Comparison of ENCODE assay signal across 8 cellular contexts in the genomic region with DNA sequence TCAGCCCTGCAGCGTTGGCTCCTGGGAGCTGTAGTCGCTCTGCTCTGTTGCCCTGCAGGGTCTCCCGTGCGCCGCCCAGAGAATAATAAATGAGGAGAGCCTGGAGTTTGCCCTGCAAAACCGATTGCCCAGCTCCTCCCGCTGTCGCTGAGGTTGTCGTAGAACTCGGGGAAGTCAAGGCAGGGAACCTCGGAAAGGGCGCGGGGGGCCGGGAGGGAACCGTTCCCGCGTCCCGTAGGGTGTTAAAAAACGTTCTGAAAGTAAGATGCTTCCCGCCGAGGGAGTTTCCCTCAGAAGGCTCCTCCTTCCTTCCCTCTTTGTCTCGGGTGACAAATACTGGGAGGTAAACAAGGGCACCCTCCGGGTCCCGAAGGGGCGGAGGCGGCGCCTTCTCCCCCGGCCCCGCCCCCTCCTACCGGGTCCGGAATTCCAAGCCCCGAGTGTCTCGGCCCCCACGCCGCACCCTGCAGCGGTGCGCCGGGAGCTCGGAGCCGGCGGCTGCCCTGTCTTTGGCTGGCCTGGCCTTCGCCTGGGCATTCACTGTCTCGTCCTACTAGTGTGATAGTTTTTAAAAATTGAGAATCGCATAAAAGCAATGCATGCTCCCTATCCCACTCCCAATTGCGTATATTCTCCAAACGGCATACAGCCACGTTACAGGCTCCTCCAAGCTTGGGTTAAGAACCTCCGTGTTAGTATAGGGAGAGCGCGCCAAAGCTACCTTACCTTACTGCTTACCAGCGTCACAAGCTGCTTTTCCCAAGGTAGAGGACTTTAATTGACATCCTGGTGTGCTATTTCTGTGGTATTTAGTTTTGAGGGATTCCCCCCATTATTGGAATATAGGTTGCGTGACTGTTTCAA. TPM values are rescaled to one million over a fixed set of nuclear protein-coding genes. Genes with fewer than 3 reads are reported as not detected.
A peak's percentile ranks its signal among the peaks of the same experiment; 100 is the strongest.
DNase-seq lines count a peak whose midpoint lies in the region; ATAC-seq and TF ChIP-seq lines count a peak whose summit lies in the region.

No MANE protein-coding gene starts in this region.

- peak overlapping the region; percentile 79 for H2BK5ac ChIP-seq in H9 (ENCODE audit: insufficient read length, low read length)

- H3K23me2 ChIP-seq in H9 (ENCODE audit: insufficient read length, low read depth, low read length, poor library complexity, severe bottlenecking): peaks cover 8% of the 10 kb centered on the region

- H3K4me3 ChIP-seq in Panc1 (ENCODE audit: low read depth in 2 of 2, low read length in 2 of 2) (peak overlapping the region; percentile 84 to 91), prostate gland (peak overlapping the region; percentile 82 to 98)

- no peak overlapping the region for H3K56ac ChIP-seq in H9 (ENCODE audit: insufficient read length, low read depth, low read length)

- no peak overlapping the region for H4K91ac ChIP-seq in H9 (ENCODE audit: insufficient read length, low read depth, low read length)

- no peak overlapping the region for H3K23ac ChIP-seq in H9 (ENCODE audit: insufficient read length, low read depth, low read length)

- H2BK12ac ChIP-seq in H9 (ENCODE audit: insufficient read length, low read depth, low read length): peak overlapping the region; percentile 11

- TSS peak; percentile 76 for BruUV-seq in Panc1 (replicated peaks; lab: Mats Ljungman, UMichigan)

- peak; percentile 6 to 13 for ATAC-seq in activated CD4-positive, CD25-positive, alpha-beta regulatory T cell treated with anti-CD3 and anti-CD28 coated beads, Interleukin-2, amount 50 U/mL, for 24 hours
- ATAC-seq in Panc1: peak; percentile 77
- peak; percentile 66 for ATAC-seq in left ventricle myocardium superior

- intact Hi-C loops in Panc1 (cut with micrococcal nuclease; ENCODE audit: unreplicated experiment) (loop anchor here (5.0 kb wide), 1 partner anchor 32 kb away; no protein-coding TSS in a partner anchor), left ventricle myocardium superior (cut with micrococcal nuclease) (loop anchor here (1.0 kb wide), 1 partner anchor 35 kb away; a partner anchor contains a TSS), prostate gland (cut with DNase I) (loop anchor here (1.0 kb wide), 1 partner anchor 35 kb away; a partner anchor contains a TSS)

- in situ Hi-C loops in Panc1 (cut with HindIII; ENCODE audit: low pct_unique_long_range_greater_than_20kb, low sequenced_read_pairs): no loop called here

- POLR2A ChIA-PET in Panc1 (lab: Charles Lee): interaction anchor here (0.7 to 3.1 kb wide), 2 partner anchors 32 to 35 kb away, joined by 3 to 19 read pairs; a partner anchor contains a TSS

- H3K79me2 ChIP-seq in H9 (ENCODE audit: insufficient read depth, low read length): peaks cover 6% of the 10 kb centered on the region; the same call in 1 of the 2 replicates

- H3K18ac ChIP-seq in H9 (ENCODE audit: insufficient read length, low read depth, low read length): peak overlapping the region; percentile 65

- H3K36me3 Mint-ChIP-seq in H9 (ENCODE audit: insufficient read depth in 1 of 3, low read depth in 3 of 3): peaks cover 31 to 33% (median 33%) of the 10 kb centered on the region in 3 experiments

- peak overlapping the region; percentile 94 for H3K14ac ChIP-seq in H9 (ENCODE audit: insufficient read depth, low read length)

- no peak overlapping the region for H3T11ph ChIP-seq in H9 (ENCODE audit: low read length)

- H3K27me3 Mint-ChIP-seq in H9 (ENCODE audit: low read depth): peaks cover 2% of the 10 kb centered on the region; the same call in 1 of the 2 replicates

- H3K4me1 Mint-ChIP-seq in H9: peaks cover 28 to 38% of the 10 kb centered on the region in 2 experiments

- H4K20me1 ChIP-seq in H9 (ENCODE audit: control insufficient read depth, insufficient read depth, insufficient read length): no peaks in the 10 kb centered on the region

- H3K4me3 Mint-ChIP-seq in H9: peak overlapping the region; percentile 97 to 98

- H2AFZ ChIP-seq in H9 (ENCODE audit: low read length): peak overlapping the region; percentile 74

- TF ChIP-seq CTCF in H9 (conservative IDR thresholded peaks at IDR 0.05) (no peak), Panc1 (IDR thresholded peaks at IDR 0.05) (no peak), prostate gland (IDR thresholded peaks at IDR 0.05) (no peak)

- H3K4me2 ChIP-seq in H9 (ENCODE audit: insufficient read depth, insufficient read length, low read length): peak overlapping the region; percentile 90

- H3K27me3 ChIP-seq in H9 (ENCODE audit: insufficient read depth, low read length): no peaks in the 10 kb centered on the region
- H3K27me3 ChIP-seq in Panc1 (ENCODE audit: control insufficient read depth, insufficient read depth, low read length): no peaks in the 10 kb centered on the region
- H3K27me3 ChIP-seq in prostate gland (replicated peaks; ENCODE audit: insufficient read depth): no peaks in the 10 kb centered on the region

- peak overlapping the region; percentile 90 for H3K9ac ChIP-seq in H9 (ENCODE audit: extremely low read depth, insufficient read length, low read length)

- H3K4me1 ChIP-seq in H9 (ENCODE audit: insufficient read depth, low read length) (no peaks in the 10 kb centered on the region), Panc1 (ENCODE audit: control insufficient read depth, insufficient read depth, low read length) (peaks cover 11% of the 10 kb centered on the region; the same call in 1 of the 2 replicates), prostate gland (replicated peaks) (no peaks in the 10 kb centered on the region)

- H3K27ac Mint-ChIP-seq in H9: peak overlapping the region; percentile 99 to 100 (median 100)

- H3K36me3 ChIP-seq in Panc1 (ENCODE audit: control insufficient read depth, insufficient read depth, low read length) (peaks cover 10% of the 10 kb centered on the region), prostate gland (no peaks in the 10 kb centered on the region)

- no peak overlapping the region for H2BK15ac ChIP-seq in H9 (ENCODE audit: low read depth, low read length)

- no peaks in the 10 kb centered on the region for H3K79me1 ChIP-seq in H9 (ENCODE audit: insufficient read depth, low read depth, low read length, poor library complexity, severe bottlenecking)

- H4K5ac ChIP-seq in H9 (ENCODE audit: insufficient read length, low read depth, low read length): peak overlapping the region; percentile 72

- no peak for TF ChIP-seq POLR2A in prostate gland (IDR thresholded peaks at IDR 0.05)

- H2BK20ac ChIP-seq in H9 (ENCODE audit: low read depth, low read length, poor library complexity, severe bottlenecking): no peak overlapping the region

- DNase-seq in activated CD4-positive, CD25-positive, alpha-beta regulatory T cell (lab: John Stamatoyannopoulos, UW): no peak
- DNase-seq in H9 (peak; percentile 89), Kasumi-1 (lab: John Stamatoyannopoulos, UW) (peak; percentile 88 to 90), Panc1 (ENCODE audit: low read depth, low spot score) (no peak), amniotic epithelial cell (ENCODE audit: low read depth) (peak; percentile 57), left ventricle myocardium superior (peak; percentile 80), prostate gland (ENCODE audit: low spot score) (peak; percentile 60)

- H3K27ac ChIP-seq in H9 (ENCODE audit: insufficient read length, low read depth, low read length): peak overlapping the region; percentile 77
- peak overlapping the region; percentile 97 for H3K27ac ChIP-seq in Panc1 (ENCODE audit: low read length)
- H3K27ac ChIP-seq in prostate gland: peak overlapping the region; percentile 98 to 100

- peaks cover 5 to 8% of the 10 kb centered on the region in 2 experiments; a peak in 3 of 5 replicates for H3K9me3 Mint-ChIP-seq in H9

- H3K4ac ChIP-seq in H9 (ENCODE audit: low read depth, low read length): no peak overlapping the region; the same call in 1 of the 2 replicates

- CTCF ChIA-PET in Panc1 (lab: Charles Lee): no interaction called here

- no CpG with 5 or more reads among the region's 52 CpGs for WGBS in H9 (ENCODE audit: extremely low coverage, insufficient read length, low lambda C conversion rate)
- WGBS in prostate gland: 2% methylated on average over 52 of the region's 52 CpGs

- H2AK5ac ChIP-seq in H9 (ENCODE audit: insufficient read length, low read length): no peak overlapping the region

- H3K9me3 ChIP-seq in H9 (ENCODE audit: control insufficient read depth, low read depth, low read length) (no peaks in the 10 kb centered on the region), Panc1 (ENCODE audit: control insufficient read depth, insufficient read depth, low read depth, low read length) (no peaks in the 10 kb centered on the region), prostate gland (no peaks in the 10 kb centered on the region)

- no peak overlapping the region for H4K8ac ChIP-seq in H9 (replicated peaks; ENCODE audit: insufficient read length, low read depth, low read length)

- H2BK120ac ChIP-seq in H9 (ENCODE audit: low read depth, low read length, poor library complexity, severe bottlenecking): no peak overlapping the region

RNA-seq across cellular contexts. Expression of a gene that starts 1.0 kb away (rescaled TPM):
- total RNA-seq in H9 (2021) (278 and 298 TPM in 2 replicates), Panc1 (2021; ENCODE audit: unreplicated experiment) (183 TPM), left ventricle myocardium superior (38.8 TPM), prostate gland (10 to 100 TPM; 32.2 to 38.0 TPM)
- 96.2 TPM for polyA plus RNA-seq in Panc1 (2012; ENCODE audit: insufficient read length)

RNA-seq across cellular contexts. Expression of a gene that starts 35.6 kb away (rescaled TPM):
- 13.5 and 14.7 TPM in 2 replicates for total RNA-seq in H9 (2021)
- 23.4 TPM for total RNA-seq in Panc1 (2021; ENCODE audit: unreplicated experiment)
- polyA plus RNA-seq in Panc1 (2012; ENCODE audit: insufficient read length): 18.4 TPM
- total RNA-seq in left ventricle myocardium superior: 15.1 TPM
- 10 to 100 TPM; 34.9 to 39.0 TPM for total RNA-seq in prostate gland

Comparison
In these comparisons a context has a peak if more than half of its experiments do, and no peak if none do; other contexts are left out.
1. ATAC-seq: peak in every context shown above with its lines; median percentile 77 in Panc1; 66 in left ventricle myocardium superior; 10 in activated CD4-positive, CD25-positive, alpha-beta regulatory T cell treated with anti-CD3 and anti-CD28 coated beads, Interleukin-2, amount 50 U/mL, for 24 hours.
2. DNase-seq: peak in H9 (single experiment), Kasumi-1 (2 of 2), amniotic epithelial cell (single experiment), left ventricle myocardium superior (single experiment) and prostate gland (single experiment); none in activated CD4-positive, CD25-positive, alpha-beta regulatory T cell (0 of 4) and Panc1 (single experiment).
3. Peak in every context shown above with its lines, with median percentiles within 50 percentile points of each other: H3K27ac ChIP-seq.